In the genomic region with DNA sequence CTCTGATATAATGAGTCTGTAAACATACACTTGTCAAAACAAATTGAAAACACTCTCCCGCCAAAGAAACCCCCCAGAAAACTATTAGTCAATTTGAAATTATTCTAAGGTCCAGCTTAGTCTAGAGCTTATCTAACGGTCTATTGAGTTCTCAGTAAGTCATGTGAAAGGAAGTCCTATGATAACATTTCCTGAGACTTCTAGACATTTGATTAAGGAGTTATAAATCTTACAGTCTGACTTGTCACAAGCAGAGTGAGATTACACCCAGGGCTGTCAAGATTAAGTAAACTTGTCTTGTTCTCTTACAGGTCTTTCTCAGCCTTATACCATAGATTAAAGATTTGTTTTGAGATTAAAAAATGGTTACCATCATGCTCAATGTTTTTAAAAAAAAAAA, we compare ENCODE assay signal across 1 cellular context.
TF ChIP-seq lines count a peak whose summit lies in the region.

No MANE protein-coding gene starts in this region.

TF ChIP-seq in K562, 482 proteins besides CTCF, POLR2A, EP300 and RAD21 (continued from another document and continues in another):
- TF ChIP-seq, protein P1, sequence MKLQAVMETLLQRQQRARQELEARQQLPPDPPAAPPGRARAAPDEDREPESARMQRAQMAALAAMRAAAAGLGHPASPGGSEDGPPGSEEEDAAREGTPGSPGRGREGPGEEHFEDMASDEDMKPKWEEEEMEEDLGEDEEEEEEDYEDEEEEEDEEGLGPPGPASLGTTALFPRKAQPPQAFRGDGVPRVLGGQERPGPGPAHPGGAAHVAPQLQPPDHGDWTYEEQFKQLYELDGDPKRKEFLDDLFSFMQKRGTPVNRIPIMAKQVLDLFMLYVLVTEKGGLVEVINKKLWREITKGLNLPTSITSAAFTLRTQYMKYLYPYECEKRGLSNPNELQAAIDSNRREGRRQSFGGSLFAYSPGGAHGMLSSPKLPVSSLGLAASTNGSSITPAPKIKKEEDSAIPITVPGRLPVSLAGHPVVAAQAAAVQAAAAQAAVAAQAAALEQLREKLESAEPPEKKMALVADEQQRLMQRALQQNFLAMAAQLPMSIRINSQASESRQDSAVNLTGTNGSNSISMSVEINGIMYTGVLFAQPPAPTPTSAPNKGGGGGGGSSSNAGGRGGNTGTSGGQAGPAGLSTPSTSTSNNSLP (IDR thresholded peaks at IDR 0.05; ENCODE audit: borderline replicate concordance, low read depth, low read length), result 0 out of 2 replicates have a peak, but pooled peaks have one; percentile 62
- TF ChIP-seq POLR2B (IDR thresholded peaks at IDR 0.05; ENCODE audit: low read depth, partially characterized antibody) (no peak), LEF1 (IDR thresholded peaks at IDR 0.05) (0 out of 2 replicates have a peak, but pooled peaks have one; percentile 32), NCOR1 (IDR thresholded peaks at IDR 0.05) (peak; percentile 76), TSC22D4 (tag; IDR thresholded peaks at IDR 0.05) (no peak), ZNF584 (CRISPR knock-in tag; IDR thresholded peaks at IDR 0.05; ENCODE audit: low read depth) (no peak), NCOA1 (IDR thresholded peaks at IDR 0.05; ENCODE audit: low read depth) (peak; percentile 46; the same call in 1 of the 2 replicates), SIN3B (IDR thresholded peaks at IDR 0.05; ENCODE audit: low read depth) (no peak), CCAR2 (IDR thresholded peaks at IDR 0.05; ENCODE audit: low read depth, low read length) (no peak), TAF9B (IDR thresholded peaks at IDR 0.05; ENCODE audit: partially characterized antibody) (peak; percentile 28), RNF2 (IDR thresholded peaks at IDR 0.05) (peak; percentile 28; the same call in 1 of the 2 replicates), ZNF165 (CRISPR knock-in tag; IDR thresholded peaks at IDR 0.05; ENCODE audit: borderline replicate concordance) (no peak), TAL1 (IDR thresholded peaks at IDR 0.05) (peak; percentile 49), ETV1 (tag; conservative IDR thresholded peaks at IDR 0.05; ENCODE audit: low read depth) (peak; percentile 72), MYBL2 (IDR thresholded peaks at IDR 0.05; ENCODE audit: low read depth) (peak; percentile 78), MYBL2 (CRISPR knock-in tag; IDR thresholded peaks at IDR 0.05; ENCODE audit: borderline replicate concordance) (no peak), RAD51 (IDR thresholded peaks at IDR 0.05; ENCODE audit: borderline replicate concordance, low read depth) (peak; percentile 31; the same call in 1 of the 2 replicates), JUN (IDR thresholded peaks at IDR 0.05; ENCODE audit: borderline replicate concordance, low read depth, low read length) (no peak), JUN (CRISPR knock-in tag; IDR thresholded peaks at IDR 0.05; ENCODE audit: borderline replicate concordance) (no peak), HNRNPK (IDR thresholded peaks at IDR 0.05; ENCODE audit: low read depth, low read length, poor library complexity, severe bottlenecking) (no peak), LARP7 (IDR thresholded peaks at IDR 0.05) (no peak), ZNF668 (CRISPR knock-in tag; IDR thresholded peaks at IDR 0.05) (no peak), ZC3H4 (CRISPR knock-in tag; IDR thresholded peaks at IDR 0.05; ENCODE audit: borderline replicate concordance) (no peak), GTF2A2 (tag; IDR thresholded peaks at IDR 0.05) (no peak), GTF2F1 (IDR thresholded peaks at IDR 0.05; ENCODE audit: low read depth, low read length) (no peak), GABPA (tag; conservative IDR thresholded peaks at IDR 0.05; ENCODE audit: low read depth) (0 out of 2 replicates have a peak, but pooled peaks have one; percentile 12), TCF3 (CRISPR knock-in tag; IDR thresholded peaks at IDR 0.05) (peak; percentile 43; the same call in 1 of the 2 replicates)
- TF ChIP-seq, protein P2, sequence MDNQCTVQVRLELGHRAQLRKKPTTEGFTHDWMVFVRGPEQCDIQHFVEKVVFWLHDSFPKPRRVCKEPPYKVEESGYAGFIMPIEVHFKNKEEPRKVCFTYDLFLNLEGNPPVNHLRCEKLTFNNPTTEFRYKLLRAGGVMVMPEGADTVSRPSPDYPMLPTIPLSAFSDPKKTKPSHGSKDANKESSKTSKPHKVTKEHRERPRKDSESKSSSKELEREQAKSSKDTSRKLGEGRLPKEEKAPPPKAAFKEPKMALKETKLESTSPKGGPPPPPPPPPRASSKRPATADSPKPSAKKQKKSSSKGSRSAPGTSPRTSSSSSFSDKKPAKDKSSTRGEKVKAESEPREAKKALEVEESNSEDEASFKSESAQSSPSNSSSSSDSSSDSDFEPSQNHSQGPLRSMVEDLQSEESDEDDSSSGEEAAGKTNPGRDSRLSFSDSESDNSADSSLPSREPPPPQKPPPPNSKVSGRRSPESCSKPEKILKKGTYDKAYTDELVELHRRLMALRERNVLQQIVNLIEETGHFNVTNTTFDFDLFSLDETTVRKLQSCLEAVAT (IDR thresholded peaks at IDR 0.05), result no peak
- TF ChIP-seq, protein P3, sequence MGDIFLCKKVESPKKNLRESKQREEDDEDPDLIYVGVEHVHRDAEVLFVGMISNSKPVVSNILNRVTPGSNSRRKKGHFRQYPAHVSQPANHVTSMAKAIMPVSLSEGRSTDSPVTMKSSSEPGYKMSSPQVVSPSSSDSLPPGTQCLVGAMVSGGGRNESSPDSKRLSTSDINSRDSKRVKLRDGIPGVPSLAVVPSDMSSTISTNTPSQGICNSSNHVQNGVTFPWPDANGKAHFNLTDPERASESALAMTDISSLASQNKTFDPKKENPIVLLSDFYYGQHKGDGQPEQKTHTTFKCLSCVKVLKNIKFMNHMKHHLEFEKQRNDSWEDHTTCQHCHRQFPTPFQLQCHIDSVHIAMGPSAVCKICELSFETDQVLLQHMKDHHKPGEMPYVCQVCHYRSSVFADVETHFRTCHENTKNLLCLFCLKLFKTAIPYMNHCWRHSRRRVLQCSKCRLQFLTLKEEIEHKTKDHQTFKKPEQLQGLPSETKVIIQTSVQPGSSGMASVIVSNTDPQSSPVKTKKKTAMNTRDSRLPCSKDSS (IDR thresholded peaks at IDR 0.05; ENCODE audit: low read depth, partially characterized antibody), result no peak
- TF ChIP-seq, protein P4, sequence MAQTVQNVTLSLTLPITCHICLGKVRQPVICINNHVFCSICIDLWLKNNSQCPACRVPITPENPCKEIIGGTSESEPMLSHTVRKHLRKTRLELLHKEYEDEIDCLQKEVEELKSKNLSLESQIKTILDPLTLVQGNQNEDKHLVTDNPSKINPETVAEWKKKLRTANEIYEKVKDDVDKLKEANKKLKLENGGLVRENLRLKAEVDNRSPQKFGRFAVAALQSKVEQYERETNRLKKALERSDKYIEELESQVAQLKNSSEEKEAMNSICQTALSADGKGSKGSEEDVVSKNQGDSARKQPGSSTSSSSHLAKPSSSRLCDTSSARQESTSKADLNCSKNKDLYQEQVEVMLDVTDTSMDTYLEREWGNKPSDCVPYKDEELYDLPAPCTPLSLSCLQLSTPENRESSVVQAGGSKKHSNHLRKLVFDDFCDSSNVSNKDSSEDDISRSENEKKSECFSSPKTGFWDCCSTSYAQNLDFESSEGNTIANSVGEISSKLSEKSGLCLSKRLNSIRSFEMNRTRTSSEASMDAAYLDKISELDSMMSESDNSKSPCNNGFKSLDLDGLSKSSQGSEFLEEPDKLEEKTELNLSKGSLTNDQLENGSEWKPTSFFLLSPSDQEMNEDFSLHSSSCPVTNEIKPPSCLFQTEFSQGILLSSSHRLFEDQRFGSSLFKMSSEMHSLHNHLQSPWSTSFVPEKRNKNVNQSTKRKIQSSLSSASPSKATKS (CRISPR knock-in tag; IDR thresholded peaks at IDR 0.05), result no peak
- TF ChIP-seq, protein P5, sequence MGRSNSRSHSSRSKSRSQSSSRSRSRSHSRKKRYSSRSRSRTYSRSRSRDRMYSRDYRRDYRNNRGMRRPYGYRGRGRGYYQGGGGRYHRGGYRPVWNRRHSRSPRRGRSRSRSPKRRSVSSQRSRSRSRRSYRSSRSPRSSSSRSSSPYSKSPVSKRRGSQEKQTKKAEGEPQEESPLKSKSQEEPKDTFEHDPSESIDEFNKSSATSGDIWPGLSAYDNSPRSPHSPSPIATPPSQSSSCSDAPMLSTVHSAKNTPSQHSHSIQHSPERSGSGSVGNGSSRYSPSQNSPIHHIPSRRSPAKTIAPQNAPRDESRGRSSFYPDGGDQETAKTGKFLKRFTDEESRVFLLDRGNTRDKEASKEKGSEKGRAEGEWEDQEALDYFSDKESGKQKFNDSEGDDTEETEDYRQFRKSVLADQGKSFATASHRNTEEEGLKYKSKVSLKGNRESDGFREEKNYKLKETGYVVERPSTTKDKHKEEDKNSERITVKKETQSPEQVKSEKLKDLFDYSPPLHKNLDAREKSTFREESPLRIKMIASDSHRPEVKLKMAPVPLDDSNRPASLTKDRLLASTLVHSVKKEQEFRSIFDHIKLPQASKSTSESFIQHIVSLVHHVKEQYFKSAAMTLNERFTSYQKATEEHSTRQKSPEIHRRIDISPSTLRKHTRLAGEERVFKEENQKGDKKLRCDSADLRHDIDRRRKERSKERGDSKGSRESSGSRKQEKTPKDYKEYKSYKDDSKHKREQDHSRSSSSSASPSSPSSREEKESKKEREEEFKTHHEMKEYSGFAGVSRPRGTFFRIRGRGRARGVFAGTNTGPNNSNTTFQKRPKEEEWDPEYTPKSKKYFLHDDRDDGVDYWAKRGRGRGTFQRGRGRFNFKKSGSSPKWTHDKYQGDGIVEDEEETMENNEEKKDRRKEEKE (IDR thresholded peaks at IDR 0.05; ENCODE audit: borderline replicate concordance in 1 of 2, control insufficient read depth in 1 of 2, low read depth in 2 of 2, low read length in 1 of 2), result no peak
- TF ChIP-seq, protein P6, sequence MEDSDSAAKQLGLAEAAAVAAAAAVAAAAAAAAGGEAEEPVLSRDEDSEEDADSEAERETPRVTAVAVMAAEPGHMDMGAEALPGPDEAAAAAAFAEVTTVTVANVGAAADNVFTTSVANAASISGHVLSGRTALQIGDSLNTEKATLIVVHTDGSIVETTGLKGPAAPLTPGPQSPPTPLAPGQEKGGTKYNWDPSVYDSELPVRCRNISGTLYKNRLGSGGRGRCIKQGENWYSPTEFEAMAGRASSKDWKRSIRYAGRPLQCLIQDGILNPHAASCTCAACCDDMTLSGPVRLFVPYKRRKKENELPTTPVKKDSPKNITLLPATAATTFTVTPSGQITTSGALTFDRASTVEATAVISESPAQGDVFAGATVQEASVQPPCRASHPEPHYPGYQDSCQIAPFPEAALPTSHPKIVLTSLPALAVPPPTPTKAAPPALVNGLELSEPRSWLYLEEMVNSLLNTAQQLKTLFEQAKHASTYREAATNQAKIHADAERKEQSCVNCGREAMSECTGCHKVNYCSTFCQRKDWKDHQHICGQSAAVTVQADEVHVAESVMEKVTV (CRISPR knock-in tag; IDR thresholded peaks at IDR 0.05), result no peak
- TF ChIP-seq, protein P7, sequence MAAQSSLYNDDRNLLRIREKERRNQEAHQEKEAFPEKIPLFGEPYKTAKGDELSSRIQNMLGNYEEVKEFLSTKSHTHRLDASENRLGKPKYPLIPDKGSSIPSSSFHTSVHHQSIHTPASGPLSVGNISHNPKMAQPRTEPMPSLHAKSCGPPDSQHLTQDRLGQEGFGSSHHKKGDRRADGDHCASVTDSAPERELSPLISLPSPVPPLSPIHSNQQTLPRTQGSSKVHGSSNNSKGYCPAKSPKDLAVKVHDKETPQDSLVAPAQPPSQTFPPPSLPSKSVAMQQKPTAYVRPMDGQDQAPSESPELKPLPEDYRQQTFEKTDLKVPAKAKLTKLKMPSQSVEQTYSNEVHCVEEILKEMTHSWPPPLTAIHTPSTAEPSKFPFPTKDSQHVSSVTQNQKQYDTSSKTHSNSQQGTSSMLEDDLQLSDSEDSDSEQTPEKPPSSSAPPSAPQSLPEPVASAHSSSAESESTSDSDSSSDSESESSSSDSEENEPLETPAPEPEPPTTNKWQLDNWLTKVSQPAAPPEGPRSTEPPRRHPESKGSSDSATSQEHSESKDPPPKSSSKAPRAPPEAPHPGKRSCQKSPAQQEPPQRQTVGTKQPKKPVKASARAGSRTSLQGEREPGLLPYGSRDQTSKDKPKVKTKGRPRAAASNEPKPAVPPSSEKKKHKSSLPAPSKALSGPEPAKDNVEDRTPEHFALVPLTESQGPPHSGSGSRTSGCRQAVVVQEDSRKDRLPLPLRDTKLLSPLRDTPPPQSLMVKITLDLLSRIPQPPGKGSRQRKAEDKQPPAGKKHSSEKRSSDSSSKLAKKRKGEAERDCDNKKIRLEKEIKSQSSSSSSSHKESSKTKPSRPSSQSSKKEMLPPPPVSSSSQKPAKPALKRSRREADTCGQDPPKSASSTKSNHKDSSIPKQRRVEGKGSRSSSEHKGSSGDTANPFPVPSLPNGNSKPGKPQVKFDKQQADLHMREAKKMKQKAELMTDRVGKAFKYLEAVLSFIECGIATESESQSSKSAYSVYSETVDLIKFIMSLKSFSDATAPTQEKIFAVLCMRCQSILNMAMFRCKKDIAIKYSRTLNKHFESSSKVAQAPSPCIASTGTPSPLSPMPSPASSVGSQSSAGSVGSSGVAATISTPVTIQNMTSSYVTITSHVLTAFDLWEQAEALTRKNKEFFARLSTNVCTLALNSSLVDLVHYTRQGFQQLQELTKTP (IDR thresholded peaks at IDR 0.05; ENCODE audit: low read depth in 1 of 2, partially characterized antibody in 2 of 2), result peak in 1 of 2 experiments; percentile 26
- TF ChIP-seq, protein P8, sequence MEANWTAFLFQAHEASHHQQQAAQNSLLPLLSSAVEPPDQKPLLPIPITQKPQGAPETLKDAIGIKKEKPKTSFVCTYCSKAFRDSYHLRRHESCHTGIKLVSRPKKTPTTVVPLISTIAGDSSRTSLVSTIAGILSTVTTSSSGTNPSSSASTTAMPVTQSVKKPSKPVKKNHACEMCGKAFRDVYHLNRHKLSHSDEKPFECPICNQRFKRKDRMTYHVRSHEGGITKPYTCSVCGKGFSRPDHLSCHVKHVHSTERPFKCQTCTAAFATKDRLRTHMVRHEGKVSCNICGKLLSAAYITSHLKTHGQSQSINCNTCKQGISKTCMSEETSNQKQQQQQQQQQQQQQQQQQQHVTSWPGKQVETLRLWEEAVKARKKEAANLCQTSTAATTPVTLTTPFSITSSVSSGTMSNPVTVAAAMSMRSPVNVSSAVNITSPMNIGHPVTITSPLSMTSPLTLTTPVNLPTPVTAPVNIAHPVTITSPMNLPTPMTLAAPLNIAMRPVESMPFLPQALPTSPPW (CRISPR knock-in tag; IDR thresholded peaks at IDR 0.05), result peak; percentile 12; the same call in 1 of the 2 replicates
- TF ChIP-seq, protein P9, sequence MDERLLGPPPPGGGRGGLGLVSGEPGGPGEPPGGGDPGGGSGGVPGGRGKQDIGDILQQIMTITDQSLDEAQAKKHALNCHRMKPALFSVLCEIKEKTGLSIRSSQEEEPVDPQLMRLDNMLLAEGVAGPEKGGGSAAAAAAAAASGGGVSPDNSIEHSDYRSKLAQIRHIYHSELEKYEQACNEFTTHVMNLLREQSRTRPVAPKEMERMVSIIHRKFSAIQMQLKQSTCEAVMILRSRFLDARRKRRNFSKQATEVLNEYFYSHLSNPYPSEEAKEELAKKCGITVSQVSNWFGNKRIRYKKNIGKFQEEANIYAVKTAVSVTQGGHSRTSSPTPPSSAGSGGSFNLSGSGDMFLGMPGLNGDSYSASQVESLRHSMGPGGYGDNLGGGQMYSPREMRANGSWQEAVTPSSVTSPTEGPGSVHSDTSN (CRISPR knock-in tag; IDR thresholded peaks at IDR 0.05; ENCODE audit: low read depth), result no peak
- TF ChIP-seq, protein P9 (tag; conservative IDR thresholded peaks at IDR 0.05; ENCODE audit: low read depth), result peak; percentile 95
